Comparison of ENCODE assay signal across 11 cellular contexts in the genomic region with DNA sequence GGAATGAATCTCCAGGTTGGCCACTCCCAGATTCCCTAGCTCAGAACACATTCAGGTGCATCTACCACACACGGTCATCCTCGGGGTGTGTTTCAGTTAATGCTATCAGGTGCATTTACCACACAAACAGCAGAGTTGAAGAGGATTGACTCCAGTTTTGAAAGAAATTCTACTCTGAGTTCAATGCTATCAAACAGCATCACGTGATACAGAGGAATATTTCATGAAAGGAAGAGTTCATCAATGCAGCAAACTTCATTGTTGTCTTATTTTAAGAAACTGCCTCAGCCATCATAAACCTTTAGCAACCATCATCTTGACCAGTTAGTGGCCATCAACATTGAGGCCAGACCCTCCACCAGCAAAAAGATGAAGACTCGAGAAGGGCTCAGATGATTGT. TPM values are rescaled to one million over a fixed set of nuclear protein-coding genes. Genes with fewer than 3 reads are reported as not detected.
"Had no signal": no experiment of that assay in that cellular context is flagged by ENCODE, and none has a peak within 500 bp of the region (broad histone marks: within the 10 kb centered on the region; RNA-seq: fewer than 3 reads in every experiment).

No MANE protein-coding gene starts in this region.

- ATAC-seq: GM23338, HCT116 had no signal

- H3K9me3 ChIP-seq: HAP-1 had no signal

- H3K4me3 ChIP-seq: GM23248, GM23338, HAP-1 had no signal

- H2AFZ ChIP-seq: GM23248, GM23338 had no signal

- DNase-seq: GM23248, GOT3, H7, H9, HCEC 1CT, HFFc6 had no signal

- H3K4me1 ChIP-seq: HAP-1 had no signal

- FAIRE-seq: H1, H54 had no signal

- H3K36me3 ChIP-seq: HAP-1 had no signal

- H3K9ac ChIP-seq: GM23248 had no signal

- H3K27ac ChIP-seq: GM23248 had no signal

- H3K4me2 ChIP-seq: GM23338 had no signal

RNA-seq across cellular contexts. Expression of a gene that starts 22.6 kb away (rescaled TPM):
- total RNA-seq: GM23248, HFFc6 had no signal
- polyA plus RNA-seq: GM23248 had no signal
